In the genomic region with DNA sequence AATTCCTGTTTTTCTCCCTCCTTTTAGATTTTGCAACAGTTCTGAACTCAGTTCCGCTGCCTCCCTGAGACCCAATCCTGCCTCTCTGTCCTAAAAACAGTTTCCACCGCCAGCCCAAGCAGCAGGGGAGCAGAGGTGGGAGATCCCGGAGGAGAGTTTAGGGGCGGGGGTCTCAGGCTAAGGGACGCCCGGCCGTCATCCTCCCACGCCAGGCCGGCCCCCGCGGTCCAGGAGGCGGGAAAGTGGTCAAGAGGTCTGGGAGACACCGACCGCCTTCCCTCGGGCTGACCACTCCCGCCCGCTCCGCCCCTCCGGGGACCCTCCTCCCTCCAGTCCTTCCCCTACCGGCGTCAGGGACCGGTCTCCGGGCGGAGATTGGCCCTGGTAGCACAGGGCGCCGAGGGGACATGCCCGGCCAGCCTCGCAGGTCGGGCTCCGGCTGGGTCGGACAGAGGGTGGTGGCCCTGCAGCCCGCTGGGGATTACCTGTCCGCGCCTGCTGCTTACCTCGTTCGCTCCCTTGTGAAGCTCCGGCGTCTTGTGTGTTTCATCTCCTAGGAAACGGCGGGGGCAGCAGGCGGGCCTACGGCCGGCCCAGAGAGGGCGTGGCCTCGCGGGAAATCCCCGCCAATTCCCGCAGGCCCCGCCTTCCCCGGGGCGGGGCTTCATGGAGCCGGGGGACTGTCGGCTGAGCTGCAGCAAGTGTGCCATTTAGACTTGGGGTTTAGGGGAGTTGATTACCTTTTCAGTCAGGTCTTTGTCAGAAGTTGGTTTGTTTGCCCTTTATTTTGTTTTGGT, we compare ENCODE assay signal across 1 cellular context.
A peak's percentile ranks its signal among the peaks of the same experiment; 100 is the strongest.
TF ChIP-seq lines count a peak whose summit lies in the region.

Gene MAK, minus strand, starts transcription at position 543 of the 797 bp plus-strand sequence. CDS start 7,891 bp downstream, outside the sequence.

TF ChIP-seq in K562, 482 proteins besides CTCF, POLR2A, EP300 and RAD21 (continued from another document and continues in another):
- TF ChIP-seq, protein P1, sequence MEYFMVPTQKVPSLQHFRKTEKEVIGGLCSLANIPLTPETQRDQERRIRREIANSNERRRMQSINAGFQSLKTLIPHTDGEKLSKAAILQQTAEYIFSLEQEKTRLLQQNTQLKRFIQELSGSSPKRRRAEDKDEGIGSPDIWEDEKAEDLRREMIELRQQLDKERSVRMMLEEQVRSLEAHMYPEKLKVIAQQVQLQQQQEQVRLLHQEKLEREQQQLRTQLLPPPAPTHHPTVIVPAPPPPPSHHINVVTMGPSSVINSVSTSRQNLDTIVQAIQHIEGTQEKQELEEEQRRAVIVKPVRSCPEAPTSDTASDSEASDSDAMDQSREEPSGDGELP (CRISPR knock-in tag; IDR thresholded peaks at IDR 0.05; ENCODE audit: borderline replicate concordance): peak; percentile 78
- 0 out of 2 replicates have a peak, but pooled peaks have one; percentile 60 for TF ChIP-seq ZC3H4 (CRISPR knock-in tag; IDR thresholded peaks at IDR 0.05; ENCODE audit: borderline replicate concordance)
- peak; percentile 58 for TF ChIP-seq CXXC5 (CRISPR knock-in tag; IDR thresholded peaks at IDR 0.05)
- no peak for TF ChIP-seq ARID1B (IDR thresholded peaks at IDR 0.05)
- no peak for TF ChIP-seq NCOA1 (IDR thresholded peaks at IDR 0.05; ENCODE audit: low read depth)
- no peak for TF ChIP-seq E2F4 (CRISPR knock-in tag; IDR thresholded peaks at IDR 0.05; ENCODE audit: low read depth)
- TF ChIP-seq SRSF1 (IDR thresholded peaks at IDR 0.05; ENCODE audit: low read depth, low read length): no peak
- TF ChIP-seq, protein P2, sequence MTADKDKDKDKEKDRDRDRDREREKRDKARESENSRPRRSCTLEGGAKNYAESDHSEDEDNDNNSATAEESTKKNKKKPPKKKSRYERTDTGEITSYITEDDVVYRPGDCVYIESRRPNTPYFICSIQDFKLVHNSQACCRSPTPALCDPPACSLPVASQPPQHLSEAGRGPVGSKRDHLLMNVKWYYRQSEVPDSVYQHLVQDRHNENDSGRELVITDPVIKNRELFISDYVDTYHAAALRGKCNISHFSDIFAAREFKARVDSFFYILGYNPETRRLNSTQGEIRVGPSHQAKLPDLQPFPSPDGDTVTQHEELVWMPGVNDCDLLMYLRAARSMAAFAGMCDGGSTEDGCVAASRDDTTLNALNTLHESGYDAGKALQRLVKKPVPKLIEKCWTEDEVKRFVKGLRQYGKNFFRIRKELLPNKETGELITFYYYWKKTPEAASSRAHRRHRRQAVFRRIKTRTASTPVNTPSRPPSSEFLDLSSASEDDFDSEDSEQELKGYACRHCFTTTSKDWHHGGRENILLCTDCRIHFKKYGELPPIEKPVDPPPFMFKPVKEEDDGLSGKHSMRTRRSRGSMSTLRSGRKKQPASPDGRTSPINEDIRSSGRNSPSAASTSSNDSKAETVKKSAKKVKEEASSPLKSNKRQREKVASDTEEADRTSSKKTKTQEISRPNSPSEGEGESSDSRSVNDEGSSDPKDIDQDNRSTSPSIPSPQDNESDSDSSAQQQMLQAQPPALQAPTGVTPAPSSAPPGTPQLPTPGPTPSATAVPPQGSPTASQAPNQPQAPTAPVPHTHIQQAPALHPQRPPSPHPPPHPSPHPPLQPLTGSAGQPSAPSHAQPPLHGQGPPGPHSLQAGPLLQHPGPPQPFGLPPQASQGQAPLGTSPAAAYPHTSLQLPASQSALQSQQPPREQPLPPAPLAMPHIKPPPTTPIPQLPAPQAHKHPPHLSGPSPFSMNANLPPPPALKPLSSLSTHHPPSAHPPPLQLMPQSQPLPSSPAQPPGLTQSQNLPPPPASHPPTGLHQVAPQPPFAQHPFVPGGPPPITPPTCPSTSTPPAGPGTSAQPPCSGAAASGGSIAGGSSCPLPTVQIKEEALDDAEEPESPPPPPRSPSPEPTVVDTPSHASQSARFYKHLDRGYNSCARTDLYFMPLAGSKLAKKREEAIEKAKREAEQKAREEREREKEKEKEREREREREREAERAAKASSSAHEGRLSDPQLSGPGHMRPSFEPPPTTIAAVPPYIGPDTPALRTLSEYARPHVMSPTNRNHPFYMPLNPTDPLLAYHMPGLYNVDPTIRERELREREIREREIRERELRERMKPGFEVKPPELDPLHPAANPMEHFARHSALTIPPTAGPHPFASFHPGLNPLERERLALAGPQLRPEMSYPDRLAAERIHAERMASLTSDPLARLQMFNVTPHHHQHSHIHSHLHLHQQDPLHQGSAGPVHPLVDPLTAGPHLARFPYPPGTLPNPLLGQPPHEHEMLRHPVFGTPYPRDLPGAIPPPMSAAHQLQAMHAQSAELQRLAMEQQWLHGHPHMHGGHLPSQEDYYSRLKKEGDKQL (CRISPR knock-in tag; IDR thresholded peaks at IDR 0.05; ENCODE audit: borderline replicate concordance): no peak
- TF ChIP-seq ZNF217 (CRISPR knock-in tag; IDR thresholded peaks at IDR 0.05): no peak
- TF ChIP-seq ZNF561 (CRISPR knock-in tag; conservative IDR thresholded peaks at IDR 0.05): no peak
- TF ChIP-seq, protein P3, sequence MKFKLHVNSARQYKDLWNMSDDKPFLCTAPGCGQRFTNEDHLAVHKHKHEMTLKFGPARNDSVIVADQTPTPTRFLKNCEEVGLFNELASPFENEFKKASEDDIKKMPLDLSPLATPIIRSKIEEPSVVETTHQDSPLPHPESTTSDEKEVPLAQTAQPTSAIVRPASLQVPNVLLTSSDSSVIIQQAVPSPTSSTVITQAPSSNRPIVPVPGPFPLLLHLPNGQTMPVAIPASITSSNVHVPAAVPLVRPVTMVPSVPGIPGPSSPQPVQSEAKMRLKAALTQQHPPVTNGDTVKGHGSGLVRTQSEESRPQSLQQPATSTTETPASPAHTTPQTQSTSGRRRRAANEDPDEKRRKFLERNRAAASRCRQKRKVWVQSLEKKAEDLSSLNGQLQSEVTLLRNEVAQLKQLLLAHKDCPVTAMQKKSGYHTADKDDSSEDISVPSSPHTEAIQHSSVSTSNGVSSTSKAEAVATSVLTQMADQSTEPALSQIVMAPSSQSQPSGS (CRISPR knock-in tag; IDR thresholded peaks at IDR 0.05): no peak
- no peak for TF ChIP-seq ETS2 (tag; IDR thresholded peaks at IDR 0.05; ENCODE audit: borderline replicate concordance, poor library complexity, severe bottlenecking)
- TF ChIP-seq NELFE (IDR thresholded peaks at IDR 0.05; ENCODE audit: insufficient read depth, insufficient read length): no peak
- no peak for TF ChIP-seq ZSCAN32 (CRISPR knock-in tag; IDR thresholded peaks at IDR 0.05)
- TF ChIP-seq SIRT6 (IDR thresholded peaks at IDR 0.05; ENCODE audit: low read depth, low read length): no peak
- no peak for TF ChIP-seq GTF2E2 (tag; IDR thresholded peaks at IDR 0.05)
- peak; percentile 81 for TF ChIP-seq POLR2G (IDR thresholded peaks at IDR 0.05; ENCODE audit: low read depth, low read length)
- TF ChIP-seq ETV5 (CRISPR knock-in tag; IDR thresholded peaks at IDR 0.05; ENCODE audit: low read depth): no peak
- TF ChIP-seq HSF4 (CRISPR knock-in tag; IDR thresholded peaks at IDR 0.05; ENCODE audit: borderline replicate concordance): no peak
- no peak for TF ChIP-seq ZNF197 (CRISPR knock-in tag; IDR thresholded peaks at IDR 0.05; ENCODE audit: low read depth)
- 0 out of 2 replicates have a peak, but pooled peaks have one; percentile 56 for TF ChIP-seq ZBED1 (IDR thresholded peaks at IDR 0.05)
- TF ChIP-seq FOXP1 (CRISPR knock-in tag; IDR thresholded peaks at IDR 0.05): peak; percentile 90
- TF ChIP-seq ZNF583 (CRISPR knock-in tag; IDR thresholded peaks at IDR 0.05): no peak
- TF ChIP-seq, protein P4, sequence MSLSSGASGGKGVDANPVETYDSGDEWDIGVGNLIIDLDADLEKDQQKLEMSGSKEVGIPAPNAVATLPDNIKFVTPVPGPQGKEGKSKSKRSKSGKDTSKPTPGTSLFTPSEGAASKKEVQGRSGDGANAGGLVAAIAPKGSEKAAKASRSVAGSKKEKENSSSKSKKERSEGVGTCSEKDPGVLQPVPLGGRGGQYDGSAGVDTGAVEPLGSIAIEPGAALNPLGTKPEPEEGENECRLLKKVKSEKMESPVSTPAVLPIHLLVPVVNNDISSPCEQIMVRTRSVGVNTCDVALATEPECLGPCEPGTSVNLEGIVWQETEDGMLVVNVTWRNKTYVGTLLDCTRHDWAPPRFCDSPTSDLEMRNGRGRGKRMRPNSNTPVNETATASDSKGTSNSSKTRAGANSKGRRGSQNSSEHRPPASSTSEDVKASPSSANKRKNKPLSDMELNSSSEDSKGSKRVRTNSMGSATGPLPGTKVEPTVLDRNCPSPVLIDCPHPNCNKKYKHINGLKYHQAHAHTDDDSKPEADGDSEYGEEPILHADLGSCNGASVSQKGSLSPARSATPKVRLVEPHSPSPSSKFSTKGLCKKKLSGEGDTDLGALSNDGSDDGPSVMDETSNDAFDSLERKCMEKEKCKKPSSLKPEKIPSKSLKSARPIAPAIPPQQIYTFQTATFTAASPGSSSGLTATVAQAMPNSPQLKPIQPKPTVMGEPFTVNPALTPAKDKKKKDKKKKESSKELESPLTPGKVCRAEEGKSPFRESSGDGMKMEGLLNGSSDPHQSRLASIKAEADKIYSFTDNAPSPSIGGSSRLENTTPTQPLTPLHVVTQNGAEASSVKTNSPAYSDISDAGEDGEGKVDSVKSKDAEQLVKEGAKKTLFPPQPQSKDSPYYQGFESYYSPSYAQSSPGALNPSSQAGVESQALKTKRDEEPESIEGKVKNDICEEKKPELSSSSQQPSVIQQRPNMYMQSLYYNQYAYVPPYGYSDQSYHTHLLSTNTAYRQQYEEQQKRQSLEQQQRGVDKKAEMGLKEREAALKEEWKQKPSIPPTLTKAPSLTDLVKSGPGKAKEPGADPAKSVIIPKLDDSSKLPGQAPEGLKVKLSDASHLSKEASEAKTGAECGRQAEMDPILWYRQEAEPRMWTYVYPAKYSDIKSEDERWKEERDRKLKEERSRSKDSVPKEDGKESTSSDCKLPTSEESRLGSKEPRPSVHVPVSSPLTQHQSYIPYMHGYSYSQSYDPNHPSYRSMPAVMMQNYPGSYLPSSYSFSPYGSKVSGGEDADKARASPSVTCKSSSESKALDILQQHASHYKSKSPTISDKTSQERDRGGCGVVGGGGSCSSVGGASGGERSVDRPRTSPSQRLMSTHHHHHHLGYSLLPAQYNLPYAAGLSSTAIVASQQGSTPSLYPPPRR (CRISPR knock-in tag; IDR thresholded peaks at IDR 0.05; ENCODE audit: borderline replicate concordance): no peak
- TF ChIP-seq ZNF263 (CRISPR knock-in tag; IDR thresholded peaks at IDR 0.05; ENCODE audit: borderline replicate concordance): peak; percentile 57
- no peak for TF ChIP-seq XRCC4 (IDR thresholded peaks at IDR 0.05; ENCODE audit: extremely low read depth, insufficient read depth, insufficient read length)
- no peak for TF ChIP-seq NFE2 (IDR thresholded peaks at IDR 0.05; ENCODE audit: low read depth)
- TF ChIP-seq, protein P5, sequence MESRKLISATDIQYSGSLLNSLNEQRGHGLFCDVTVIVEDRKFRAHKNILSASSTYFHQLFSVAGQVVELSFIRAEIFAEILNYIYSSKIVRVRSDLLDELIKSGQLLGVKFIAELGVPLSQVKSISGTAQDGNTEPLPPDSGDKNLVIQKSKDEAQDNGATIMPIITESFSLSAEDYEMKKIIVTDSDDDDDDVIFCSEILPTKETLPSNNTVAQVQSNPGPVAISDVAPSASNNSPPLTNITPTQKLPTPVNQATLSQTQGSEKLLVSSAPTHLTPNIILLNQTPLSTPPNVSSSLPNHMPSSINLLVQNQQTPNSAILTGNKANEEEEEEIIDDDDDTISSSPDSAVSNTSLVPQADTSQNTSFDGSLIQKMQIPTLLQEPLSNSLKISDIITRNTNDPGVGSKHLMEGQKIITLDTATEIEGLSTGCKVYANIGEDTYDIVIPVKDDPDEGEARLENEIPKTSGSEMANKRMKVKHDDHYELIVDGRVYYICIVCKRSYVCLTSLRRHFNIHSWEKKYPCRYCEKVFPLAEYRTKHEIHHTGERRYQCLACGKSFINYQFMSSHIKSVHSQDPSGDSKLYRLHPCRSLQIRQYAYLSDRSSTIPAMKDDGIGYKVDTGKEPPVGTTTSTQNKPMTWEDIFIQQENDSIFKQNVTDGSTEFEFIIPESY (CRISPR knock-in tag; IDR thresholded peaks at IDR 0.05): peak; percentile 53
- TF ChIP-seq CEBPB (tag; IDR thresholded peaks at IDR 0.05): peak; percentile 61
- no peak for TF ChIP-seq ESRRB (CRISPR knock-in tag; IDR thresholded peaks at IDR 0.05; ENCODE audit: borderline replicate concordance)
- no peak for TF ChIP-seq SLC30A9 (CRISPR knock-in tag; IDR thresholded peaks at IDR 0.05)
- no peak for TF ChIP-seq ZNF174 (CRISPR knock-in tag; IDR thresholded peaks at IDR 0.05)
- no peak for TF ChIP-seq ZNF324 (CRISPR knock-in tag; IDR thresholded peaks at IDR 0.05)
- TF ChIP-seq JUNB (CRISPR knock-in tag; conservative IDR thresholded peaks at IDR 0.05): no peak
- TF ChIP-seq POLR3A (IDR thresholded peaks at IDR 0.05; ENCODE audit: borderline replicate concordance, extremely low read depth, insufficient read depth, insufficient read length): no peak
- no peak for TF ChIP-seq ESRRA (IDR thresholded peaks at IDR 0.05; ENCODE audit: borderline replicate concordance, low read depth)
- TF ChIP-seq, protein P6, sequence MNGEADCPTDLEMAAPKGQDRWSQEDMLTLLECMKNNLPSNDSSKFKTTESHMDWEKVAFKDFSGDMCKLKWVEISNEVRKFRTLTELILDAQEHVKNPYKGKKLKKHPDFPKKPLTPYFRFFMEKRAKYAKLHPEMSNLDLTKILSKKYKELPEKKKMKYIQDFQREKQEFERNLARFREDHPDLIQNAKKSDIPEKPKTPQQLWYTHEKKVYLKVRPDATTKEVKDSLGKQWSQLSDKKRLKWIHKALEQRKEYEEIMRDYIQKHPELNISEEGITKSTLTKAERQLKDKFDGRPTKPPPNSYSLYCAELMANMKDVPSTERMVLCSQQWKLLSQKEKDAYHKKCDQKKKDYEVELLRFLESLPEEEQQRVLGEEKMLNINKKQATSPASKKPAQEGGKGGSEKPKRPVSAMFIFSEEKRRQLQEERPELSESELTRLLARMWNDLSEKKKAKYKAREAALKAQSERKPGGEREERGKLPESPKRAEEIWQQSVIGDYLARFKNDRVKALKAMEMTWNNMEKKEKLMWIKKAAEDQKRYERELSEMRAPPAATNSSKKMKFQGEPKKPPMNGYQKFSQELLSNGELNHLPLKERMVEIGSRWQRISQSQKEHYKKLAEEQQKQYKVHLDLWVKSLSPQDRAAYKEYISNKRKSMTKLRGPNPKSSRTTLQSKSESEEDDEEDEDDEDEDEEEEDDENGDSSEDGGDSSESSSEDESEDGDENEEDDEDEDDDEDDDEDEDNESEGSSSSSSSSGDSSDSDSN (IDR thresholded peaks at IDR 0.05; ENCODE audit: borderline replicate concordance in 1 of 2, low read depth in 2 of 2, low read length in 2 of 2): peak in 1 of 2 experiments; percentile 73; a peak in 2 of 4 replicates
- no peak for TF ChIP-seq ZNF707 (CRISPR knock-in tag; conservative IDR thresholded peaks at IDR 0.05)
- no peak for TF ChIP-seq ZNF584 (CRISPR knock-in tag; IDR thresholded peaks at IDR 0.05; ENCODE audit: low read depth)
- TF ChIP-seq SIX5 (IDR thresholded peaks at IDR 0.05; ENCODE audit: borderline replicate concordance in 1 of 2, insufficient read depth in 1 of 2, low read depth in 1 of 2, low read length in 2 of 2): no peak
- TF ChIP-seq NFATC3 (IDR thresholded peaks at IDR 0.05): no peak
- TF ChIP-seq ILF3 (IDR thresholded peaks at IDR 0.05; ENCODE audit: borderline replicate concordance): no peak
- TF ChIP-seq ATF1 (CRISPR knock-in tag; IDR thresholded peaks at IDR 0.05): no peak
- TF ChIP-seq ATF1 (tag; IDR thresholded peaks at IDR 0.05): peak; percentile 54; the same call in 1 of the 2 replicates
